In genomic region chr15:77455696-77456293, GRCh38 we compare ENCODE assay signal across 10 cellular contexts. TPM values are rescaled to one million over a fixed set of nuclear protein-coding genes. Genes with fewer than 3 reads are reported as not detected.
DNase-seq lines count a peak whose midpoint lies in the region; ATAC-seq, FAIRE-seq and TF ChIP-seq lines count a peak whose summit lies in the region.
"Had no signal": no experiment of that assay in that cellular context is flagged by ENCODE, and none has a peak within 500 bp of the region (broad histone marks: within the 10 kb centered on the region; RNA-seq: fewer than 3 reads in every experiment).

No MANE protein-coding gene starts in this region.

- peaks cover 32% of the 10 kb centered on the region for H3K36me3 Mint-ChIP-seq in activated T-cell treated with anti-CD3 and anti-CD28 coated beads, Interleukin-2, amount 50 U/mL, for 24 hours (ENCODE audit: low read depth)

- no peak overlapping the region for H3K9ac ChIP-seq in OCI-LY3 (ENCODE audit: low read length)
- no peak overlapping the region for H3K9ac ChIP-seq in fibroblast of lung (ENCODE audit: insufficient read depth, low read length)

- no peak overlapping the region for H3K4me3 Mint-ChIP-seq in activated T-cell treated with anti-CD3 and anti-CD28 coated beads, Interleukin-2, amount 50 U/mL, for 24 hours

- peaks cover 39% of the 10 kb centered on the region for H3K4me1 Mint-ChIP-seq in activated T-cell treated with anti-CD3 and anti-CD28 coated beads, Interleukin-2, amount 50 U/mL, for 24 hours (ENCODE audit: low read depth)

- H3K4me3 ChIP-seq in OCI-LY3 (ENCODE audit: low read length) (no peak overlapping the region), fibroblast of lung (replicated peaks in 1 of 4; ENCODE audit: control extremely low read depth in 1 of 4, insufficient read depth in 1 of 4, low read depth in 3 of 4, low read length in 4 of 4) (no peak overlapping the region)

- H3K79me2 ChIP-seq in OCI-LY3 (ENCODE audit: low read length) (peaks cover 3% of the 10 kb centered on the region; the same call in 1 of the 2 replicates), fibroblast of lung (ENCODE audit: control insufficient read depth, insufficient read depth, low read length) (no peaks in the 10 kb centered on the region)

- H4K20me1 ChIP-seq in OCI-LY3 (ENCODE audit: insufficient read depth, low read length) (peaks cover 14% of the 10 kb centered on the region; the same call in 1 of the 2 replicates), fibroblast of lung (ENCODE audit: control insufficient read depth, extremely low read depth, insufficient read depth, low read length) (no peaks in the 10 kb centered on the region)

- H3K9me3 Mint-ChIP-seq in activated T-cell treated with anti-CD3 and anti-CD28 coated beads, Interleukin-2, amount 50 U/mL, for 24 hours, result no peaks in the 10 kb centered on the region

- H3K4me1 ChIP-seq in OCI-LY3 (ENCODE audit: low read length), result peaks cover 10% of the 10 kb centered on the region
- peaks cover 22% of the 10 kb centered on the region for H3K4me1 ChIP-seq in fibroblast of lung (ENCODE audit: control insufficient read depth, extremely low read depth, insufficient read depth, low read length)

- peaks cover 23% of the 10 kb centered on the region for H3K36me3 ChIP-seq in OCI-LY3 (replicated peaks; ENCODE audit: low read depth, low read length)
- no peaks in the 10 kb centered on the region for H3K36me3 ChIP-seq in fibroblast of lung (ENCODE audit: control insufficient read depth, insufficient read depth, low read length)

- no peak overlapping the region for H3K27ac ChIP-seq in OCI-LY3 (ENCODE audit: low read length)
- peak overlapping the region; percentile 87 for H3K27ac ChIP-seq in fibroblast of lung (ENCODE audit: insufficient read depth, low read length)

- DNase-seq in AG08396 (ENCODE audit: low spot score), result peak; percentile 35
- DNase-seq in fibroblast of lung (ENCODE audit: low read depth in 2 of 2), result peak; percentile 84 to 97
- DNase-seq in omental fat pad (ENCODE audit: low spot score), result no peak
- DNase-seq in DMS114 treated with DMSO at 0.1 percent for 48 hours (lab: John Stamatoyannopoulos, UW; ENCODE audit: unreplicated experiment), result no peak
- DNase-seq in activated T-cell treated with anti-CD3 and anti-CD28 coated beads, Interleukin-2, amount 50 U/mL, for 24 hours, result no peak
- DNase-seq in HTR-8/SVneo (ENCODE audit: insufficient read length, low spot score), result no peak
- DNase-seq: C1 segment of cervical spinal cord had no signal

- H2AFZ ChIP-seq in OCI-LY3 (ENCODE audit: low read depth, low read length), result no peak overlapping the region
- H2AFZ ChIP-seq in fibroblast of lung (ENCODE audit: low read length), result no peak overlapping the region

- H3K27me3 ChIP-seq in OCI-LY3 (ENCODE audit: low read depth, low read length) (no peaks in the 10 kb centered on the region), fibroblast of lung (ENCODE audit: control insufficient read depth, insufficient read depth, low read length) (no peaks in the 10 kb centered on the region)

- TF ChIP-seq CTCF in OCI-LY3 (IDR thresholded peaks at IDR 0.05; ENCODE audit: low read depth, low read length), result no peak
- TF ChIP-seq CTCF in fibroblast of lung (conservative IDR thresholded peaks at IDR 0.05 in 1 of 2, IDR thresholded peaks at IDR 0.05 in 1 of 2; ENCODE audit: low read depth in 1 of 2, low read length in 2 of 2), result no peak
- no peak for TF ChIP-seq CTCF in omental fat pad (IDR thresholded peaks at IDR 0.05)

- H3K4me2 ChIP-seq in OCI-LY3 (ENCODE audit: low read length), result peak overlapping the region; percentile 7; the same call in 1 of the 2 replicates
- H3K4me2 ChIP-seq in fibroblast of lung (ENCODE audit: extremely low read depth, insufficient read depth, low read length), result peak overlapping the region; percentile 13

- no peaks in the 10 kb centered on the region for H3K27me3 Mint-ChIP-seq in activated T-cell treated with anti-CD3 and anti-CD28 coated beads, Interleukin-2, amount 50 U/mL, for 24 hours

- no peak overlapping the region for H3K27ac Mint-ChIP-seq in activated T-cell treated with anti-CD3 and anti-CD28 coated beads, Interleukin-2, amount 50 U/mL, for 24 hours

- ATAC-seq in omental fat pad (ENCODE audit: low FRiP score) (peak; percentile 26), GM21447 (IDR thresholded peaks at IDR 0.05; ENCODE audit: unreplicated experiment) (no peak)
- ATAC-seq: HCT116 had no signal

- FAIRE-seq in HTR-8/SVneo (lab: Jason Lieb, UNC), result no peak

- H3K9me3 ChIP-seq in OCI-LY3 (ENCODE audit: insufficient read depth, low read length) (no peaks in the 10 kb centered on the region), fibroblast of lung (ENCODE audit: control insufficient read depth, insufficient read depth, low read depth, low read length) (no peaks in the 10 kb centered on the region)

RNA-seq across cellular contexts. Expression of gene HMG20A, which starts 35.1 kb away (rescaled TPM):
- total RNA-seq in fibroblast of lung (23.6 and 26.3 TPM in 2 replicates), omental fat pad (10 to 100 TPM; 20.2 to 58.3 (median 31.2) TPM)
- polyA plus RNA-seq in fibroblast of lung, result 33.3 and 38.0 TPM in 2 replicates
- 16.1 and 17.6 TPM in 2 replicates for polyA plus RNA-seq in fibroblast of lung (2012)
- 24.0 and 33.3 TPM in 2 replicates for polyA minus RNA-seq in fibroblast of lung (ENCODE audit: low replicate concordance)

RNA-seq across cellular contexts. Expression of gene PEAK1, which starts 35.9 kb away (rescaled TPM):
- total RNA-seq in fibroblast of lung, result 69.9 and 91.8 TPM in 2 replicates
- polyA plus RNA-seq in fibroblast of lung, result 42.5 and 61.0 TPM in 2 replicates
- polyA plus RNA-seq in fibroblast of lung (2012), result 26.3 and 57.5 TPM in 2 replicates
- 74.1 and 78.9 TPM in 2 replicates for polyA minus RNA-seq in fibroblast of lung (ENCODE audit: low replicate concordance)
- 10 to 100 TPM; 37.8 to 75.3 (median 55.0) TPM for total RNA-seq in omental fat pad

Comparison
In these comparisons a context has a peak if more than half of its experiments do, and no peak if none do; other contexts are left out.
1. DNase-seq: peak in AG08396 (single experiment) and fibroblast of lung (2 of 2); none in omental fat pad (single experiment), DMS114 treated with DMSO at 0.1 percent for 48 hours (single experiment), activated T-cell treated with anti-CD3 and anti-CD28 coated beads, Interleukin-2, amount 50 U/mL, for 24 hours (single experiment) and HTR-8/SVneo (single experiment).